1 cellular context compared by ENCODE assay signal in the genomic region with DNA sequence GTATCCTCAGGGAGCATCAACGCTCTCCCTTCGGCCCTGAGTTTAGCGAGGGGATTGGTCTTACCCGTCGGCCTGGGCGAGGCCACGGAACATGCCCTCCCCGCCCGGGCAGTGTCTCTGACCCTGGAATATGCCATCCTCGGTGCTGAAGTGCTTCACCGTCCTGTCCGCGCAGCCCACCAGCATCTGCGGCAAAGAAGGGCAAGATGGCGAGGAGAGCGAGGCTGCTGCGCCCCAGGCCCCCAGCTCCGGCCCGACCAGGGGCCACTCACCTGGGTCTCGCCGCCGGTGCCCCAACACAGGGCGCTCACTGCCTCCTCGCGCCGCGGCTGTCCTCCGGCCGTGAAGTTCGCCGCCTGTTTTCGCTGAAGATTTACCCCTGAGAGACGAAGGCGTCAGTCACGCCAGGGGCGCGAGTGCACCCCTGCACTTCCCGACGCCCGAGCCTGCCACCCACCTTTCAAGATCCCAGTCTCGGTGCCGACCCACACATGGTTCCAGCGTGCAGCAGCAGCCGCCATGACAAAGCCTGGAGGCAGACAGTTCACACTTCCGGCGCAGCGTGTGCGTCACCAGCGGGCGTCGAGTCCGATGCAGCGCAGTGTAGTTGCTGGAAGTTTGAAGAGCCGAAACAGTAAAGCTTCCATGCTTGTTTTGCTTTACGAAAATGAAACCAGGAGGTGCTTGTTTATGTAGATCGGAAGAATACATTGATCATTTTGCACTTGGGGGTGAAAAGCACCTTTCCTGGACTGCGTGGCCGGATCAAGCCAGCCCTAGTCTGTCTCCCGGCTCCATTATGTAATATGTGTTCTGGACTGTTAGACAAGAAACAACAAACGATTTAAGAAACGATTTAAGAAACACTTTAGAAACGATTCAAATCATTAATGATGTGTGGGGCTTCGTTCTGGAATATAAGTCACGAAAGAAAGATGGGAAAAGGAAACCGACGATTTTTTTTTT.
TF ChIP-seq lines count a peak whose summit lies in the region.

WDR74 (minus strand) TSS at position 541 of the 966 bp plus-strand sequence; CDS start at position 521, 20 bp downstream.

TF ChIP-seq in HEK293, 187 proteins besides CTCF, POLR2A, EP300 and RAD21 (continued from another document):
- TF ChIP-seq ZNF221 (tag by site-specific recombination; IDR thresholded peaks at IDR 0.05; ENCODE audit: borderline replicate concordance): no peak
- TF ChIP-seq, protein P1, sequence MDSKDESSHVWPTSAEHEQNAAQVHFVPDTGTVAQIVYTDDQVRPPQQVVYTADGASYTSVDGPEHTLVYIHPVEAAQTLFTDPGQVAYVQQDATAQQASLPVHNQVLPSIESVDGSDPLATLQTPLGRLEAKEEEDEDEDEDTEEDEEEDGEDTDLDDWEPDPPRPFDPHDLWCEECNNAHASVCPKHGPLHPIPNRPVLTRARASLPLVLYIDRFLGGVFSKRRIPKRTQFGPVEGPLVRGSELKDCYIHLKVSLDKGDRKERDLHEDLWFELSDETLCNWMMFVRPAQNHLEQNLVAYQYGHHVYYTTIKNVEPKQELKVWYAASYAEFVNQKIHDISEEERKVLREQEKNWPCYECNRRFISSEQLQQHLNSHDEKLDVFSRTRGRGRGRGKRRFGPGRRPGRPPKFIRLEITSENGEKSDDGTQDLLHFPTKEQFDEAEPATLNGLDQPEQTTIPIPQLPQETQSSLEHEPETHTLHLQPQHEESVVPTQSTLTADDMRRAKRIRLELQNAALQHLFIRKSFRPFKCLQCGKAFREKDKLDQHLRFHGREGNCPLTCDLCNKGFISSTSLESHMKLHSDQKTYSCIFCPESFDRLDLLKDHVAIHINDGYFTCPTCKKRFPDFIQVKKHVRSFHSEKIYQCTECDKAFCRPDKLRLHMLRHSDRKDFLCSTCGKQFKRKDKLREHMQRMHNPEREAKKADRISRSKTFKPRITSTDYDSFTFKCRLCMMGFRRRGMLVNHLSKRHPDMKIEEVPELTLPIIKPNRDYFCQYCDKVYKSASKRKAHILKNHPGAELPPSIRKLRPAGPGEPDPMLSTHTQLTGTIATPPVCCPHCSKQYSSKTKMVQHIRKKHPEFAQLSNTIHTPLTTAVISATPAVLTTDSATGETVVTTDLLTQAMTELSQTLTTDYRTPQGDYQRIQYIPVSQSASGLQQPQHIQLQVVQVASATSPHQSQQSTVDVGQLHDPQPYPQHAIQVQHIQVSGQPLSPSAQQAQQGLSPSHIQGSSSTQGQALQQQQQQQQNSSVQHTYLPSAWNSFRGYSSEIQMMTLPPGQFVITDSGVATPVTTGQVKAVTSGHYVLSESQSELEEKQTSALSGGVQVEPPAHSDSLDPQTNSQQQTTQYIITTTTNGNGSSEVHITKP (tag by site-specific recombination; IDR thresholded peaks at IDR 0.05): peak; percentile 54; the same call in 1 of the 2 replicates
- no peak for TF ChIP-seq ZNF366 (tag by site-specific recombination; conservative IDR thresholded peaks at IDR 0.05)
- TF ChIP-seq ZNF324 (tag by site-specific recombination; IDR thresholded peaks at IDR 0.05): peak; percentile 64; the same call in 1 of the 2 replicates
- TF ChIP-seq ZIC2 (tag by site-specific recombination; IDR thresholded peaks at IDR 0.05): peak; percentile 10; the same call in 1 of the 2 replicates
- TF ChIP-seq ZNF548 (tag by site-specific recombination; IDR thresholded peaks at IDR 0.05): no peak
- no peak for TF ChIP-seq MEIS1 (CRISPR knock-in tag; IDR thresholded peaks at IDR 0.05; ENCODE audit: borderline replicate concordance)
